Comparison of ENCODE assay signal across 11 cellular contexts in genomic region chr1:25020851-25021585, GRCh38.
DNase-seq lines count a peak whose midpoint lies in the region; ATAC-seq, FAIRE-seq and TF ChIP-seq lines count a peak whose summit lies in the region.
"Had no signal": no experiment of that assay in that cellular context is flagged by ENCODE, and none has a peak within 500 bp of the region (broad histone marks: within the 10 kb centered on the region; RNA-seq: fewer than 3 reads in every experiment).

No MANE protein-coding gene starts in this region.

- peaks cover 84% of the 10 kb centered on the region for H3K4me1 ChIP-seq in CD8-positive, alpha-beta T cell (ENCODE audit: insufficient read depth, low read length)

- H3K9me3 ChIP-seq in CD8-positive, alpha-beta T cell (ENCODE audit: low read length): no peaks in the 10 kb centered on the region
- H3K9me3 ChIP-seq in WERI-Rb-1 (ENCODE audit: severe bottlenecking): no peaks in the 10 kb centered on the region
- H3K9me3 ChIP-seq: neutrophil had no signal

- peak overlapping the region; percentile 63 for H3K27ac ChIP-seq in CD8-positive, alpha-beta T cell (ENCODE audit: low read depth, low read length)
- H3K27ac ChIP-seq in WERI-Rb-1: no peak overlapping the region

- no peak for ATAC-seq in CD8-positive, alpha-beta T cell
- ATAC-seq in activated CD8-positive, alpha-beta T cell treated with anti-CD3 and anti-CD28 coated beads, Interleukin-2, amount 10 ng/mL, durations not matched to agents 7 days and 5 days: no peak
- no peak for ATAC-seq in naive B cell (ENCODE audit: low read depth in 2 of 2)

- H3K27me3 Mint-ChIP-seq in CD8-positive, alpha-beta T cell (ENCODE audit: low read depth): no peaks in the 10 kb centered on the region
- H3K27me3 Mint-ChIP-seq in activated CD8-positive, alpha-beta T cell treated with anti-CD3 and anti-CD28 coated beads, Interleukin-2, amount 10 ng/mL, durations not matched to agents 7 days and 5 days (ENCODE audit: low read depth): no peaks in the 10 kb centered on the region
- no peaks in the 10 kb centered on the region for H3K27me3 Mint-ChIP-seq in naive B cell

- POLR2A ChIA-PET in CD8-positive, alpha-beta T cell (lab: Charles Lee): interaction anchor here (1.1 to 5.8 kb wide), 3 partner anchors 11 to 57 kb away, joined by 4 to 55 read pairs (median 14); no protein-coding TSS in a partner anchor
- POLR2A ChIA-PET in activated CD8-positive, alpha-beta T cell treated with anti-CD3 and anti-CD28 coated beads, Interleukin-2, amount 10 ng/mL, durations not matched to agents 7 days and 5 days (lab: Charles Lee): interaction anchor here (1.0 to 2.3 kb wide), 2 partner anchors 12 to 79 kb away, joined by 3 to 8 read pairs; no protein-coding TSS in a partner anchor

- H3K36me3 ChIP-seq in CD8-positive, alpha-beta T cell (ENCODE audit: insufficient read depth, low read length): no peaks in the 10 kb centered on the region
- no peaks in the 10 kb centered on the region for H3K36me3 ChIP-seq in WERI-Rb-1
- H3K36me3 ChIP-seq: neutrophil had no signal

- DNase-seq in CD8-positive, alpha-beta T cell: no peak
- no peak for DNase-seq in GM19239 (ENCODE audit: insufficient read length, low spot score)
- no peak for DNase-seq in activated CD8-positive, alpha-beta T cell treated with anti-CD3 and anti-CD28 coated beads, Interleukin-2, amount 10 ng/mL, durations not matched to agents 7 days and 5 days
- no peak for DNase-seq in naive B cell
- DNase-seq in WERI-Rb-1: no peak
- no peak for DNase-seq in SHP77 treated with DMSO at 0.1 percent for 48 hours (lab: John Stamatoyannopoulos, UW)
- DNase-seq in posterior vena cava (ENCODE audit: low spot score): no peak
- DNase-seq: NCI-H2227 treated with DMSO at 0.1 percent for 48 hours; RPMI8226; stimulated activated naive CD4-positive, alpha-beta T cell treated with Interleukin-2 at 50 U/mL for 16 hours had no signal

- FAIRE-seq in GM19239 (lab: Jason Lieb, UNC): peak; percentile 76

- no peaks in the 10 kb centered on the region for H3K9me3 Mint-ChIP-seq in CD8-positive, alpha-beta T cell
- no peaks in the 10 kb centered on the region for H3K9me3 Mint-ChIP-seq in activated CD8-positive, alpha-beta T cell treated with anti-CD3 and anti-CD28 coated beads, Interleukin-2, amount 10 ng/mL, durations not matched to agents 7 days and 5 days (ENCODE audit: insufficient read depth)
- H3K9me3 Mint-ChIP-seq in naive B cell: no peaks in the 10 kb centered on the region

- intact Hi-C loops in CD8-positive, alpha-beta T cell (cut with DNase I, micrococcal nuclease): loop anchor here in 1 of 2 experiments (10.0 kb wide), 1 partner anchor 516 kb away; the partner anchor contains the start of gene RCAN3
- intact Hi-C loops in posterior vena cava (cut with DNase I): no loop called here

- no peak for TF ChIP-seq CTCF in CD8-positive, alpha-beta T cell (IDR thresholded peaks at IDR 0.05)
- TF ChIP-seq CTCF in WERI-Rb-1 (IDR thresholded peaks at IDR 0.05; ENCODE audit: low read depth, low read length): no peak

- peak overlapping the region; percentile 26 for H3K4me3 Mint-ChIP-seq in CD8-positive, alpha-beta T cell
- H3K4me3 Mint-ChIP-seq in activated CD8-positive, alpha-beta T cell treated with anti-CD3 and anti-CD28 coated beads, Interleukin-2, amount 10 ng/mL, durations not matched to agents 7 days and 5 days: no peak overlapping the region
- H3K4me3 Mint-ChIP-seq in naive B cell: peak overlapping the region in 4 of 8 donors; percentile 12 to 68 (median 43)

- peak overlapping the region; percentile 93 for H3K27ac Mint-ChIP-seq in CD8-positive, alpha-beta T cell
- H3K27ac Mint-ChIP-seq in activated CD8-positive, alpha-beta T cell treated with anti-CD3 and anti-CD28 coated beads, Interleukin-2, amount 10 ng/mL, durations not matched to agents 7 days and 5 days: peak overlapping the region; percentile 88
- H3K27ac Mint-ChIP-seq in naive B cell: peak overlapping the region; percentile 87 to 97 (median 92)

- no peaks in the 10 kb centered on the region for H3K27me3 ChIP-seq in CD8-positive, alpha-beta T cell (ENCODE audit: insufficient read depth, low read length)
- no peaks in the 10 kb centered on the region for H3K27me3 ChIP-seq in WERI-Rb-1 (ENCODE audit: insufficient read depth, low read depth, severe bottlenecking)
- H3K27me3 ChIP-seq: neutrophil had no signal

- CTCF ChIA-PET in CD8-positive, alpha-beta T cell (lab: Charles Lee): interaction anchor here (2.8 to 9.0 kb wide), 2 partner anchors 18 to 173 kb away, joined by 10 to 95 read pairs; no protein-coding TSS in a partner anchor
- CTCF ChIA-PET in activated CD8-positive, alpha-beta T cell treated with anti-CD3 and anti-CD28 coated beads, Interleukin-2, amount 10 ng/mL, durations not matched to agents 7 days and 5 days (lab: Charles Lee): no interaction called here

- no peaks in the 10 kb centered on the region for H3K36me3 Mint-ChIP-seq in CD8-positive, alpha-beta T cell
- H3K36me3 Mint-ChIP-seq in activated CD8-positive, alpha-beta T cell treated with anti-CD3 and anti-CD28 coated beads, Interleukin-2, amount 10 ng/mL, durations not matched to agents 7 days and 5 days (ENCODE audit: low read depth): peaks cover 2% of the 10 kb centered on the region
- no peaks in the 10 kb centered on the region for H3K36me3 Mint-ChIP-seq in naive B cell

- peak overlapping the region; percentile 42 for H3K4me3 ChIP-seq in CD8-positive, alpha-beta T cell (ENCODE audit: low read depth, low read length)
- no peak overlapping the region for H3K4me3 ChIP-seq in WERI-Rb-1 (ENCODE audit: low read depth, low read length)

- H3K4me1 Mint-ChIP-seq in CD8-positive, alpha-beta T cell (ENCODE audit: low read depth): peaks cover 80% of the 10 kb centered on the region
- peaks cover 93% of the 10 kb centered on the region for H3K4me1 Mint-ChIP-seq in activated CD8-positive, alpha-beta T cell treated with anti-CD3 and anti-CD28 coated beads, Interleukin-2, amount 10 ng/mL, durations not matched to agents 7 days and 5 days (ENCODE audit: low read depth)
- H3K4me1 Mint-ChIP-seq in naive B cell: peaks cover 38 to 59% (median 40%) of the 10 kb centered on the region in 3 donors
